ENCODE assay signal across 26 cellular contexts in genomic region chr9:101561740-101562139, GRCh38. TPM values are rescaled to one million over a fixed set of nuclear protein-coding genes. Genes with fewer than 3 reads are reported as not detected.
"Had no signal": no experiment of that assay in that cellular context is flagged by ENCODE, and none has a peak within 500 bp of the region (broad histone marks: within the 10 kb centered on the region; RNA-seq: fewer than 3 reads in every experiment).

No MANE protein-coding gene starts in this region.

- H3K27ac Mint-ChIP-seq: nephron; stimulated activated effector memory CD8-positive, alpha-beta T cell treated with anti-CD3 and anti-CD28 coated beads, Interleukin-12 subunit alpha, Interleukin-12 subunit beta, amount 100 ng/mL, for 72 hours; type B pancreatic cell had no signal

- ATAC-seq: esophagus mucosa; heart left ventricle; left lobe of liver; psoas muscle; right lobe of liver; stimulated activated effector memory CD8-positive, alpha-beta T cell treated with anti-CD3 and anti-CD28 coated beads, Interleukin-12 subunit alpha, Interleukin-12 subunit beta, amount 100 ng/mL, for 72 hours; stimulated activated naive CD8-positive, alpha-beta T cell treated with anti-CD3 and anti-CD28 coated beads, Interleukin-15, Interleukin-2, amounts not matched to agents 100 U/mL and 50 U/mL, for 24 hours had no signal

- H3K4me3 Mint-ChIP-seq: nephron; stimulated activated effector memory CD8-positive, alpha-beta T cell treated with anti-CD3 and anti-CD28 coated beads, Interleukin-12 subunit alpha, Interleukin-12 subunit beta, amount 100 ng/mL, for 72 hours; type B pancreatic cell had no signal

- H3K27me3 Mint-ChIP-seq: type B pancreatic cell had no signal

- H3K4me1 Mint-ChIP-seq: nephron had no signal

- H3K9me3 Mint-ChIP-seq: stimulated activated effector memory CD8-positive, alpha-beta T cell treated with anti-CD3 and anti-CD28 coated beads, Interleukin-12 subunit alpha, Interleukin-12 subunit beta, amount 100 ng/mL, for 72 hours had no signal

- H3K4me3 ChIP-seq: dorsolateral prefrontal cortex, heart left ventricle, psoas muscle, right lobe of liver, suprapubic skin, thyroid gland had no signal

- H3K4me1 ChIP-seq: heart left ventricle, psoas muscle, right lobe of liver, suprapubic skin, thyroid gland had no signal

- H3K9me3 ChIP-seq: psoas muscle, right lobe of liver, thyroid gland had no signal

- H3K27me3 ChIP-seq: dorsolateral prefrontal cortex, heart left ventricle, right lobe of liver, suprapubic skin, thyroid gland had no signal

- DNase-seq: cortex of kidney; dorsolateral prefrontal cortex; effector CD8-positive, alpha-beta T cell; heart left ventricle; hippocampal formation; kidney glomerular epithelial cell; mammary epithelial cell; occipital lobe; psoas muscle; retina; right lobe of liver; stimulated activated CD4-positive, alpha-beta T cell treated with anti-CD3 and anti-CD28 coated beads, Interleukin-4, amount 100 ng/mL, for 1 hour; stimulated activated CD8-positive, alpha-beta memory T cell treated with anti-CD3 and anti-CD28 coated beads, Interleukin-4, amount 100 ng/mL, for 48 hours; stimulated activated naive CD8-positive, alpha-beta T cell treated with anti-CD3 and anti-CD28 coated beads, Interleukin-15, Interleukin-2, amounts not matched to agents 100 U/mL and 50 U/mL, for 24 hours; thyroid gland had no signal

- H3K27ac ChIP-seq: dorsolateral prefrontal cortex, heart left ventricle, psoas muscle, right lobe of liver, suprapubic skin, thyroid gland had no signal

RNA-seq across cellular contexts. Expression of gene PPP3R2, which starts 33.0 kb away (rescaled TPM):
- total RNA-seq: esophagus mucosa, fibroblast of lung, glomerular endothelial cell, heart left ventricle, left lobe of liver, lower leg skin, mammary epithelial cell, mesenteric fat pad, mononuclear cell, occipital lobe, psoas muscle, right lobe of liver, suprapubic skin had no signal
- polyA plus RNA-seq: fibroblast of lung, heart left ventricle, mammary epithelial cell, psoas muscle had no signal
